18 cellular contexts compared by ENCODE assay signal in the genomic region with DNA sequence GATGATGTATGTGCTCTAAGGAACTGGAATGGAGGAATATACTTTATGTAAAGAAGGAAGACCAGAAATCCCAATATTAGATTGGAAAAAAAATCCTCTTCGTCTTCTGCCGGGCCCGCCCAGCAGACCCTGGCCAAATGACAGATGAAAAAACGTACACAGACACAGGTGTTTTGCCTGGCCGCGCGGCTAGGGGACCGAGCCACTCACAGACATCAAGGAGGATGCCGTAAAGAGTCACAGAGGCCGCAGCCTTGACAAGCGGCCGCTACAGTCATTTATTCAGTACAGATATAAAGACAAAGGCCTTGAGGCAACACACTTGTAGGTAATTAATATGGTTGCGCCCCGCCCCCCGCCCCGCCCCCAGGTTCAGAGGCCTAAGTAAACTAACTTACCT.
DNase-seq lines count a peak whose midpoint lies in the region; ATAC-seq, FAIRE-seq and TF ChIP-seq lines count a peak whose summit lies in the region.
"Had no signal": no experiment of that assay in that cellular context is flagged by ENCODE, and none has a peak within 500 bp of the region (broad histone marks: within the 10 kb centered on the region; RNA-seq: fewer than 3 reads in every experiment).

No MANE protein-coding gene starts in this region.

- H3K27ac ChIP-seq in Karpas-422 (ENCODE audit: low read length) = no peak overlapping the region
- H3K27ac ChIP-seq in colonic mucosa = no peak overlapping the region
- H3K27ac ChIP-seq: body of pancreas, dorsolateral prefrontal cortex, heart right ventricle, transverse colon had no signal

- no peak overlapping the region for H2AFZ ChIP-seq in Karpas-422 (ENCODE audit: low read length)

- H3K27me3 ChIP-seq in Karpas-422 (ENCODE audit: low read length) (no peaks in the 10 kb centered on the region), colonic mucosa (no peaks in the 10 kb centered on the region)
- H3K27me3 ChIP-seq: body of pancreas, dorsolateral prefrontal cortex, heart right ventricle, transverse colon had no signal

- no peak overlapping the region for H3K9ac ChIP-seq in Karpas-422 (ENCODE audit: low read length)
- H3K9ac ChIP-seq in colonic mucosa (ENCODE audit: low read depth in 2 of 2, low read length in 2 of 2) = no peak overlapping the region

- FAIRE-seq in RCC 7860 (lab: Jason Lieb, UNC) = no peak

- H3K36me3 ChIP-seq in Karpas-422 (ENCODE audit: insufficient read depth, low read length) (no peaks in the 10 kb centered on the region), colonic mucosa (no peaks in the 10 kb centered on the region)
- H3K36me3 ChIP-seq: heart right ventricle, transverse colon had no signal

- no peaks in the 10 kb centered on the region for H3K9me2 ChIP-seq in Karpas-422 (replicated peaks; ENCODE audit: insufficient read depth, low read length)

- H3K4me3 ChIP-seq in Karpas-422 (ENCODE audit: low read length) (no peak overlapping the region), colonic mucosa (no peak overlapping the region)
- H3K4me3 ChIP-seq: body of pancreas, dorsolateral prefrontal cortex, heart right ventricle, transverse colon had no signal

- no peaks in the 10 kb centered on the region for H3K79me2 ChIP-seq in Karpas-422 (ENCODE audit: low read length)

- TF ChIP-seq CTCF in colonic mucosa (IDR thresholded peaks at IDR 0.05) = no peak

- H3K4me2 ChIP-seq in Karpas-422 (ENCODE audit: low read depth, low read length, poor library complexity, severe bottlenecking) = no peak overlapping the region

- DNase-seq in Karpas-422 (peak; percentile 2), left cardiac atrium (no peak), colonic mucosa (no peak), RCC 7860 (ENCODE audit: low spot score) (no peak)
- DNase-seq in activated CD8-positive, alpha-beta memory T cell treated with anti-CD3 and anti-CD28 coated beads, Interleukin-2, amount 50 U/mL, for 4 hours = no peak
- DNase-seq: activated naive CD4-positive, alpha-beta T cell treated with anti-CD3 and anti-CD28 coated beads, Interleukin-2, amount 10 ng/mL, durations not matched to agents 7 days and 5 days; body of pancreas; dorsolateral prefrontal cortex; heart right ventricle; NCI-H187 treated with DMSO at 0.1 percent for 48 hours; NCI-H526; stimulated activated CD4-positive, alpha-beta T cell treated with anti-CD3 and anti-CD28 coated beads, Interleukin-4, amount 100 ng/mL, for 1 hour; transverse colon had no signal

- ATAC-seq in GM21381 (IDR thresholded peaks at IDR 0.05; ENCODE audit: unreplicated experiment) = peak; percentile 13
- ATAC-seq in HG03039 (IDR thresholded peaks at IDR 0.05; ENCODE audit: unreplicated experiment) = peak; percentile 6
- no peak for ATAC-seq in left cardiac atrium
- ATAC-seq: body of pancreas, heart right ventricle, Panc1, sciatic nerve had no signal

- intact Hi-C loops in left cardiac atrium (cut with DNase I) = no loop called here
- intact Hi-C loops in colonic mucosa (cut with DNase I) = no loop called here

- H3K4me1 ChIP-seq in Karpas-422 (ENCODE audit: low read length) = no peaks in the 10 kb centered on the region
- no peaks in the 10 kb centered on the region for H3K4me1 ChIP-seq in colonic mucosa
- H3K4me1 ChIP-seq: body of pancreas, heart right ventricle, transverse colon had no signal

- H3K9me3 ChIP-seq in Karpas-422 (ENCODE audit: low read length) (0 out of 2 replicates have a peak, but pooled peaks cover under 1% of the 10 kb centered on the region), colonic mucosa (no peaks in the 10 kb centered on the region)
- H3K9me3 ChIP-seq: body of pancreas, heart right ventricle, transverse colon had no signal

- H4K20me1 ChIP-seq in Karpas-422 (ENCODE audit: insufficient read depth, low read depth, low read length) = no peaks in the 10 kb centered on the region

- peak; percentile 23 for TF ChIP-seq POLR2A in GM15510 (IDR thresholded peaks at IDR 0.05; ENCODE audit: borderline replicate concordance, extremely low read depth, insufficient read length)

Comparison
In these comparisons a context has a peak if more than half of its experiments do, and no peak if none do; other contexts are left out.
1. ATAC-seq: peak in GM21381 (single experiment) and HG03039 (single experiment); none in left cardiac atrium (0 of 2).